20 cellular contexts compared by ENCODE assay signal in the genomic region with DNA sequence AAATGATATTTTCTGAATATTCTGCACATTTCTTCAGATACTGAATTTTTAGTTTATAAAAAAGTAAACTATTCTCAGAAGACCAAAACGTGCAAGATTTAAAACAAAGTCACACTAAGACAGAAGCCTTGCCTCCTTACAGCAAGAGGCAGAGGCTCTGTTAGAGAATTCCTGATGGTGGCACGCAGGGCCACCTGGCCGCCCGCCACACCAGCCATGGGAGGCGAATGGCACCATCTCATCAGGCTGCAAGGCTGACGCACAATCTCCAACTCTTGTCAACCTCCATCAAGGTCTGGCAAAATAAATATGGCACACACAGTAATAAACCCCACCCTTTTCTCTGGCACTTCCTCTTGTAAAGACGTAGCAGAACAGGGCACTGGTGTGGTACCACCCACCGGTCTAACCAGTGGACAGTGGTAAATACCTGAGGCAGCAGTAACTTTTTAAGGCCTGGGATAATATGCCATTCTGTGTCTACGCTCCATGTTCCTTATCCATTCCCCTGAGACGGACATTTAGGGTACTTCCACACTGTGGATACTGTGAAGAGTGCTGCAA.
A peak's percentile ranks its signal among the peaks of the same experiment; 100 is the strongest.
DNase-seq lines count a peak whose midpoint lies in the region; ATAC-seq and TF ChIP-seq lines count a peak whose summit lies in the region.
"Had no signal": no experiment of that assay in that cellular context is flagged by ENCODE, and none has a peak within 500 bp of the region (broad histone marks: within the 10 kb centered on the region; RNA-seq: fewer than 3 reads in every experiment).

No MANE protein-coding gene starts in this region.

- peaks cover 15 to 30% (median 17%) of the 10 kb centered on the region in 4 donors for H3K4me1 Mint-ChIP-seq in CD4-positive, alpha-beta memory T cell
- H3K4me1 Mint-ChIP-seq in stimulated activated effector memory CD8-positive, alpha-beta T cell treated with anti-CD3 and anti-CD28 coated beads, Interleukin-12 subunit alpha, Interleukin-12 subunit beta, amount 100 ng/mL, for 72 hours, result peaks cover 23% of the 10 kb centered on the region
- H3K4me1 Mint-ChIP-seq: neural progenitor cell had no signal

- no peak overlapping the region for H3K4me3 ChIP-seq in CD4-positive, alpha-beta memory T cell (ENCODE audit: low read length in 2 of 2)
- H3K4me3 ChIP-seq in Peyer's patch (no peak overlapping the region), lower lobe of right lung (no peak overlapping the region)
- H3K4me3 ChIP-seq: hepatocyte, neural progenitor cell, SJSA1, vagina had no signal

- H3K9me3 ChIP-seq in CD4-positive, alpha-beta memory T cell (ENCODE audit: control insufficient read depth in 1 of 2, low read length in 2 of 2), result no peaks in the 10 kb centered on the region
- no peaks in the 10 kb centered on the region for H3K9me3 ChIP-seq in Peyer's patch
- no peaks in the 10 kb centered on the region for H3K9me3 ChIP-seq in lower lobe of right lung
- H3K9me3 ChIP-seq: SJSA1, vagina had no signal

- peaks cover 22% of the 10 kb centered on the region for H3K4me1 ChIP-seq in CD4-positive, alpha-beta memory T cell (ENCODE audit: insufficient read depth, low read length)
- H3K4me1 ChIP-seq in Peyer's patch (peaks cover 0 to 8% (median 3%) of the 10 kb centered on the region in 4 donors), lower lobe of right lung (peaks cover 6% of the 10 kb centered on the region)
- H3K4me1 ChIP-seq: neural progenitor cell, vagina had no signal

- ATAC-seq in lower lobe of right lung (no peak), GM18519 (IDR thresholded peaks at IDR 0.05; ENCODE audit: low FRiP score, unreplicated experiment) (no peak), left cardiac atrium (no peak)
- ATAC-seq in stimulated activated effector memory CD8-positive, alpha-beta T cell treated with anti-CD3 and anti-CD28 coated beads, Interleukin-12 subunit alpha, Interleukin-12 subunit beta, amount 100 ng/mL, for 72 hours, result no peak

- no peaks in the 10 kb centered on the region for H3K36me3 Mint-ChIP-seq in CD4-positive, alpha-beta memory T cell
- H3K36me3 Mint-ChIP-seq in stimulated activated effector memory CD8-positive, alpha-beta T cell treated with anti-CD3 and anti-CD28 coated beads, Interleukin-12 subunit alpha, Interleukin-12 subunit beta, amount 100 ng/mL, for 72 hours, result peaks cover 5% of the 10 kb centered on the region

- H3K27ac ChIP-seq in CD4-positive, alpha-beta memory T cell (ENCODE audit: low read depth, low read length), result no peak overlapping the region
- H3K27ac ChIP-seq in Peyer's patch (peak overlapping the region; percentile 42 to 78 (median 70)), lower lobe of right lung (peak overlapping the region; percentile 32)
- H3K27ac ChIP-seq: hepatocyte, neural progenitor cell, SJSA1, vagina had no signal

- TF ChIP-seq CTCF in Peyer's patch (IDR thresholded peaks at IDR 0.05) (no peak), lower lobe of right lung (IDR thresholded peaks at IDR 0.05) (no peak)

- H3K27ac Mint-ChIP-seq in CD4-positive, alpha-beta memory T cell, result peak overlapping the region in 4 of 7 donors; percentile 12 to 84 (median 56)
- H3K27ac Mint-ChIP-seq in stimulated activated effector memory CD8-positive, alpha-beta T cell treated with anti-CD3 and anti-CD28 coated beads, Interleukin-12 subunit alpha, Interleukin-12 subunit beta, amount 100 ng/mL, for 72 hours, result peak overlapping the region; percentile 87
- H3K27ac Mint-ChIP-seq: neural progenitor cell had no signal

- intact Hi-C loops in CD4-positive, alpha-beta memory T cell (cut with micrococcal nuclease), result no loop called here
- intact Hi-C loops in lower lobe of right lung (cut with DNase I), result no loop called here
- intact Hi-C loops in left cardiac atrium (cut with DNase I), result no loop called here

- CTCF ChIA-PET in CD4-positive, alpha-beta memory T cell (lab: Charles Lee; ENCODE audit: partially characterized antibody), result no interaction called here

- TF ChIP-seq POLR2A in Peyer's patch (IDR thresholded peaks at IDR 0.05), result no peak

- no peaks in the 10 kb centered on the region for H3K36me3 ChIP-seq in CD4-positive, alpha-beta memory T cell (ENCODE audit: insufficient read depth, low read length)
- no peaks in the 10 kb centered on the region for H3K36me3 ChIP-seq in Peyer's patch
- no peaks in the 10 kb centered on the region for H3K36me3 ChIP-seq in lower lobe of right lung
- H3K36me3 ChIP-seq: neural progenitor cell, SJSA1, vagina had no signal

- POLR2A ChIA-PET in CD4-positive, alpha-beta memory T cell (lab: Charles Lee; ENCODE audit: partially characterized antibody), result no interaction called here

- H3K27me3 ChIP-seq in CD4-positive, alpha-beta memory T cell (ENCODE audit: insufficient read depth, low read length), result no peaks in the 10 kb centered on the region
- H3K27me3 ChIP-seq in Peyer's patch, result no peaks in the 10 kb centered on the region
- H3K27me3 ChIP-seq in lower lobe of right lung (ENCODE audit: low read depth), result no peaks in the 10 kb centered on the region
- H3K27me3 ChIP-seq: hepatocyte, neural progenitor cell, SJSA1, vagina had no signal

- H3K27me3 Mint-ChIP-seq in CD4-positive, alpha-beta memory T cell, result no peaks in the 10 kb centered on the region
- H3K27me3 Mint-ChIP-seq: activated CD8-positive, alpha-beta memory T cell treated with anti-CD3 and anti-CD28 coated beads, Interleukin-2, amount 10 ng/mL, durations not matched to agents 7 days and 5 days had no signal

- H3K9me3 Mint-ChIP-seq in CD4-positive, alpha-beta memory T cell, result peaks cover 0 to 3% (median 0%) of the 10 kb centered on the region in 8 donors
- H3K9me3 Mint-ChIP-seq in stimulated activated effector memory CD8-positive, alpha-beta T cell treated with anti-CD3 and anti-CD28 coated beads, Interleukin-12 subunit alpha, Interleukin-12 subunit beta, amount 100 ng/mL, for 72 hours, result no peaks in the 10 kb centered on the region

- H3K4me3 Mint-ChIP-seq in CD4-positive, alpha-beta memory T cell, result peak overlapping the region in 1 of 8 donors; percentile 1
- peak overlapping the region; percentile 46 for H3K4me3 Mint-ChIP-seq in stimulated activated effector memory CD8-positive, alpha-beta T cell treated with anti-CD3 and anti-CD28 coated beads, Interleukin-12 subunit alpha, Interleukin-12 subunit beta, amount 100 ng/mL, for 72 hours
- H3K4me3 Mint-ChIP-seq: neural progenitor cell had no signal

- DNase-seq in CD4-positive, alpha-beta memory T cell, result no peak
- DNase-seq in Peyer's patch (no peak), lower lobe of right lung (no peak), NCI-H187 treated with DMSO at 0.1 percent for 48 hours (lab: John Stamatoyannopoulos, UW) (no peak), left cardiac atrium (no peak)
- DNase-seq in stimulated activated effector memory CD8-positive, alpha-beta T cell treated with anti-CD3 and anti-CD28 coated beads, Interleukin-12 subunit alpha, Interleukin-12 subunit beta, amount 100 ng/mL, for 72 hours (ENCODE audit: low spot score in 2 of 2), result no peak
- DNase-seq in activated CD4-positive, CD25-positive, alpha-beta regulatory T cell treated with anti-CD3 and anti-CD28 coated beads, Interleukin-2, amount 50 U/mL, for 72 hours, result no peak
- DNase-seq: activated CD4-positive, alpha-beta T cell treated with anti-CD3 and anti-CD28 coated beads for 1 hour; anterior cingulate cortex; EL; islet precursor cell; mesendoderm; NCI-H524; stimulated activated naive CD8-positive, alpha-beta T cell treated with anti-CD3 and anti-CD28 coated beads, Interleukin-15, Interleukin-2, amounts not matched to agents 100 U/mL and 50 U/mL, for 24 hours had no signal
